11 cellular contexts compared by ENCODE assay signal in genomic region chr4:142202404-142203332, GRCh38.
DNase-seq lines count a peak whose midpoint lies in the region; ATAC-seq and TF ChIP-seq lines count a peak whose summit lies in the region.
"Had no signal": no experiment of that assay in that cellular context is flagged by ENCODE, and none has a peak within 500 bp of the region (broad histone marks: within the 10 kb centered on the region; RNA-seq: fewer than 3 reads in every experiment).

No MANE protein-coding gene starts in this region.

- TF ChIP-seq CTCF in upper lobe of left lung (IDR thresholded peaks at IDR 0.05) (no peak), MCF 10A (IDR thresholded peaks at IDR 0.05; ENCODE audit: unreplicated experiment) (no peak)

- H3K9me3 ChIP-seq in upper lobe of left lung, result no peaks in the 10 kb centered on the region
- H3K9me3 ChIP-seq: SJCRH30 had no signal

- H3K27ac ChIP-seq in upper lobe of left lung, result no peak overlapping the region
- H3K27ac ChIP-seq: SJCRH30 had no signal

- no peak for TF ChIP-seq EP300 in upper lobe of left lung (IDR thresholded peaks at IDR 0.05)

- H3K36me3 ChIP-seq in upper lobe of left lung, result no peaks in the 10 kb centered on the region

- CTCF ChIA-PET in MCF 10A (lab: Yijun Ruan, JAX), result interaction anchor here (0.6 kb wide), 2 partner anchors 97 to 469 kb away, joined by 3 read pairs; no protein-coding TSS in a partner anchor

- DNase-seq in RPMI8226 (peak; percentile 41), DMS114 treated with DMSO at 0.1 percent for 48 hours (lab: John Stamatoyannopoulos, UW; ENCODE audit: unreplicated experiment) (no peak), upper lobe of left lung (no peak), GOT3 (lab: John Stamatoyannopoulos, UW) (no peak), MCF 10A (ENCODE audit: unreplicated experiment) (no peak)
- DNase-seq: activated CD4-positive, alpha-beta T cell treated with anti-CD3 and anti-CD28 coated beads, Interleukin-2, amount 50 U/mL, for 4 hours; hypothalamus; SJCRH30 had no signal

- H3K27me3 ChIP-seq in upper lobe of left lung, result no peaks in the 10 kb centered on the region
- H3K27me3 ChIP-seq: SJCRH30 had no signal

- TF ChIP-seq POLR2A in upper lobe of left lung (IDR thresholded peaks at IDR 0.05), result no peak

- no TSS peak for BruUV-seq in MCF 10A (replicated peaks; lab: Mats Ljungman, UMichigan)

- WGBS in upper lobe of left lung, 2 donors, result 76 to 83% methylated on average over 6 of the region's 6 CpGs

- peak; percentile 91 for ATAC-seq in GM18867 (IDR thresholded peaks at IDR 0.05; ENCODE audit: unreplicated experiment)
- peak; percentile 67 for ATAC-seq in GM21381 (IDR thresholded peaks at IDR 0.05; ENCODE audit: unreplicated experiment)
- ATAC-seq in HG02981 (IDR thresholded peaks at IDR 0.05; ENCODE audit: unreplicated experiment), result peak; percentile 70
- ATAC-seq in upper lobe of left lung (ENCODE audit: low FRiP score in 2 of 2), result no peak

- POLR2A ChIA-PET in MCF 10A (lab: Yijun Ruan, JAX), result interaction anchor here (1.2 kb wide), 1 partner anchor 644 kb away, joined by 3 read pairs; the partner anchor contains the start of gene INPP4B

- H3K27me3 Mint-ChIP-seq in MCF 10A (ENCODE audit: insufficient read depth, unreplicated experiment), result no peaks in the 10 kb centered on the region

- intact Hi-C loops in MCF 10A (cut with micrococcal nuclease), result loop anchor here (10.0 kb wide), 1 partner anchor 642 kb away; the partner anchor contains the start of gene INPP4B

- no peaks in the 10 kb centered on the region for H3K4me1 ChIP-seq in upper lobe of left lung
- H3K4me1 ChIP-seq: SJCRH30 had no signal

- H3K36me3 Mint-ChIP-seq in MCF 10A (ENCODE audit: insufficient read depth, unreplicated experiment), result peaks cover 4% of the 10 kb centered on the region

- H3K27ac Mint-ChIP-seq in MCF 10A (ENCODE audit: low read depth, unreplicated experiment), result no peak overlapping the region

- no peak overlapping the region for H3K4me3 Mint-ChIP-seq in MCF 10A (ENCODE audit: unreplicated experiment)

- no peaks in the 10 kb centered on the region for H3K4me1 Mint-ChIP-seq in MCF 10A (ENCODE audit: insufficient read depth, unreplicated experiment)

- no peaks in the 10 kb centered on the region for H3K9me3 Mint-ChIP-seq in MCF 10A (ENCODE audit: unreplicated experiment)

- no peak overlapping the region for H3K4me3 ChIP-seq in upper lobe of left lung
- H3K4me3 ChIP-seq: SJCRH30 had no signal

Comparison
In these comparisons a context has a peak if more than half of its experiments do, and no peak if none do; other contexts are left out.
1. ATAC-seq: peak in GM18867 (single experiment), GM21381 (single experiment) and HG02981 (single experiment); none in upper lobe of left lung (0 of 2).